Comparison of ENCODE assay signal across 22 cellular contexts in the genomic region with DNA sequence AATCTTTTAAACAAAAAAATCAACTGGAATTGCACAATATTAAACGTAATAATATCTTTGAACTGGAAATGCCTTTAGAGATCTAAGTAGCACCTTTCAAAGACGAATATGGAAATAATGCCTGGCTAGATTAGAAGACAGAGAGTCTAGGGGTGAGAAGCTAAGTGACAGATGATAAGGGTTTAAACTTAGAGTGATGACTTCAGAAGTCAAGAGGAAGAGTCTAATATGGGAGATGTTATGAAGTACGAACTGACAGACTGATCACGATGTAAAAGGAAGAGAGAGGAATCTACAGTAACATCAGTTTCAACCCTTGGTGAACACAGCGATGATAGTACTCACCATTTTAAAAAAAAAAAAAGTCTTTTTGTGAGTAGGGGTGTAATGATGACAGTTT.
"Had no signal": no experiment of that assay in that cellular context is flagged by ENCODE, and none has a peak within 500 bp of the region (broad histone marks: within the 10 kb centered on the region; RNA-seq: fewer than 3 reads in every experiment).

No MANE protein-coding gene starts in this region.

- DNase-seq: IMR-90, NCI-H1092 treated with DMSO at 0.1 percent for 48 hours, NCI-H1436, NCI-H187, NCI-H2029, NCI-H2081 treated with DMSO at 0.1 percent for 48 hours, NCI-H2171, NCI-H226, NCI-H446, NCI-H510A, NCI-H524 treated with DMSO at 0.1 percent for 48 hours, NCI-H69, NCI-H774, OCI-M1, PC-9, Peyer's patch, SHP77 treated with DMSO at 0.1 percent for 48 hours, SJCRH30 had no signal

- H3K27ac ChIP-seq: KMS-11, PC-9, Peyer's patch, SJCRH30 had no signal

- H3K27me3 ChIP-seq: Peyer's patch had no signal

- ATAC-seq: HepG2, Right ventricle myocardium inferior, SK-N-SH treated with all-trans-retinoic acid at 6 μM for 48 hours had no signal

- H3K4me3 ChIP-seq: PC-9, Peyer's patch, SJCRH30 had no signal

- H3K4me2 ChIP-seq: KMS-11, PC-9 had no signal

- H3K4me1 ChIP-seq: Peyer's patch, SJCRH30 had no signal

- H3K36me3 ChIP-seq: Peyer's patch, SJCRH30 had no signal

- H3K9me3 ChIP-seq: Peyer's patch, SJCRH30 had no signal

- H3K9ac ChIP-seq: KMS-11 had no signal

- H2AFZ ChIP-seq: PC-9 had no signal
